In genomic region chr6:34595332-34596090, GRCh38 we compare ENCODE assay signal across 19 cellular contexts. TPM values are rescaled to one million over a fixed set of nuclear protein-coding genes. Genes with fewer than 3 reads are reported as not detected.
DNase-seq lines count a peak whose midpoint lies in the region; ATAC-seq, FAIRE-seq and TF ChIP-seq lines count a peak whose summit lies in the region.
"Had no signal": no experiment of that assay in that cellular context is flagged by ENCODE, and none has a peak within 500 bp of the region (broad histone marks: within the 10 kb centered on the region; RNA-seq: fewer than 3 reads in every experiment).

No MANE protein-coding gene starts in this region.

- TF ChIP-seq POLR2A in endothelial cell of umbilical vein (IDR thresholded peaks at IDR 0.05; ENCODE audit: low read depth, low read length) = no peak

- CTCF ChIA-PET in PC-3 (lab: Charles Lee) = no interaction called here
- CTCF ChIA-PET in endothelial cell of umbilical vein (lab: Charles Lee) = interaction anchor here (0.9 to 3.0 kb wide), 2 partner anchors 14 to 136 kb away, joined by 3 to 18 read pairs; no protein-coding TSS in a partner anchor

- DNase-seq in PC-3 = peak; percentile 76
- no peak for DNase-seq in endothelial cell of umbilical vein (ENCODE audit: low read depth, low spot score)
- DNase-seq in omental fat pad (ENCODE audit: low spot score) = no peak
- no peak for DNase-seq in glomerular visceral epithelial cell (ENCODE audit: extremely low spot score)
- no peak for DNase-seq in GOT3 (lab: John Stamatoyannopoulos, UW)
- DNase-seq: activated CD8-positive, alpha-beta T cell treated with anti-CD3 and anti-CD28 coated beads, Interleukin-2, amount 10 ng/mL, durations not matched to agents 7 days and 5 days; BE2C; islet precursor cell; NCI-H1048; NCI-H2171; ovary; stimulated activated naive CD8-positive, alpha-beta T cell treated with anti-CD3 and anti-CD28 coated beads, Interleukin-15, amount 100 ng/mL, for 72 hours had no signal

- BruUV-seq in PC-3 (replicated peaks; lab: Mats Ljungman, UMichigan) (no TSS peak), endothelial cell of umbilical vein (replicated peaks; lab: Mats Ljungman, UMichigan) (no TSS peak)

- peak; percentile 49 for FAIRE-seq in endothelial cell of umbilical vein (lab: Jason Lieb, UNC)

- H3K4me2 ChIP-seq in PC-3 (ENCODE audit: low read length) (no peak overlapping the region), endothelial cell of umbilical vein (ENCODE audit: insufficient read depth, low read length) (no peak overlapping the region)

- H3K4me1 ChIP-seq in PC-3 (ENCODE audit: insufficient read depth, low read length) = peaks cover 37% of the 10 kb centered on the region
- H3K4me1 ChIP-seq in endothelial cell of umbilical vein (ENCODE audit: control insufficient read depth, extremely low read depth, insufficient read depth, low read length) = no peaks in the 10 kb centered on the region
- H3K4me1 ChIP-seq: BE2C had no signal

- no peaks in the 10 kb centered on the region for H3K27me3 ChIP-seq in PC-3 (ENCODE audit: low read length)
- no peaks in the 10 kb centered on the region for H3K27me3 ChIP-seq in endothelial cell of umbilical vein (ENCODE audit: control insufficient read depth in 2 of 2, insufficient read depth in 2 of 2, low read length in 2 of 2)
- H3K27me3 ChIP-seq: ascending aorta, BE2C, ovary had no signal

- H3K9me2 ChIP-seq in PC-3 (replicated peaks; ENCODE audit: low read length) = no peaks in the 10 kb centered on the region

- ATAC-seq in PC-3 = peak; percentile 28; the same call in 1 of the 2 replicates
- ATAC-seq in omental fat pad (ENCODE audit: low FRiP score) = peak; percentile 92
- ATAC-seq in GM19324 (IDR thresholded peaks at IDR 0.05; ENCODE audit: low FRiP score, unreplicated experiment) = no peak
- no peak for ATAC-seq in HG03457 (IDR thresholded peaks at IDR 0.05; ENCODE audit: unreplicated experiment)
- ATAC-seq: activated CD8-positive, alpha-beta T cell treated with anti-CD3 and anti-CD28 coated beads, Interleukin-2, amount 10 ng/mL, durations not matched to agents 7 days and 5 days; stimulated activated naive CD8-positive, alpha-beta T cell treated with anti-CD3 and anti-CD28 coated beads, Interleukin-15, amount 100 ng/mL, for 72 hours had no signal

- H3K9ac ChIP-seq in PC-3 (ENCODE audit: low read length) (no peak overlapping the region), endothelial cell of umbilical vein (replicated peaks; ENCODE audit: extremely low read depth, insufficient read depth, low read length) (no peak overlapping the region)

- POLR2A ChIA-PET in PC-3 (lab: Charles Lee; ENCODE audit: unreplicated experiment) (no interaction called here), endothelial cell of umbilical vein (lab: Charles Lee) (no interaction called here)

- no peaks in the 10 kb centered on the region for H3K9me3 ChIP-seq in PC-3 (ENCODE audit: low read length)
- H3K9me3 ChIP-seq in endothelial cell of umbilical vein (replicated peaks; ENCODE audit: control insufficient read depth, insufficient read depth, low read length) = no peaks in the 10 kb centered on the region
- H3K9me3 ChIP-seq: ascending aorta, BE2C, ovary had no signal

- H3K4me3 ChIP-seq in PC-3 (ENCODE audit: low read length) (no peak overlapping the region), endothelial cell of umbilical vein (replicated peaks in 1 of 3; ENCODE audit: insufficient read depth in 1 of 3, low read depth in 1 of 3, low read length in 3 of 3) (no peak overlapping the region)
- H3K4me3 ChIP-seq: ascending aorta, ovary had no signal

- H2AFZ ChIP-seq in PC-3 (ENCODE audit: low read length) = no peak overlapping the region
- no peak overlapping the region for H2AFZ ChIP-seq in endothelial cell of umbilical vein (ENCODE audit: low read depth, low read length)

- TF ChIP-seq CTCF in C4-2B (conservative IDR thresholded peaks at IDR 0.05) (no peak), PC-3 (conservative IDR thresholded peaks at IDR 0.05; ENCODE audit: low read depth, low read length) (no peak), endothelial cell of umbilical vein (IDR thresholded peaks at IDR 0.05; ENCODE audit: extremely low read depth in 1 of 2, insufficient read depth in 1 of 2, low read depth in 1 of 2, low read length in 2 of 2) (no peak), omental fat pad (IDR thresholded peaks at IDR 0.05) (no peak)

- H3K27ac ChIP-seq in C4-2B (peak overlapping the region; percentile 94), PC-3 (ENCODE audit: low read length) (no peak overlapping the region), endothelial cell of umbilical vein (ENCODE audit: insufficient read depth, low read depth, low read length) (no peak overlapping the region)
- H3K27ac ChIP-seq: ascending aorta, ovary had no signal

- H3F3A ChIP-seq in PC-3 (ENCODE audit: low read length, unreplicated experiment) = peaks cover 4% of the 10 kb centered on the region

- peaks cover 85% of the 10 kb centered on the region for H3K79me2 ChIP-seq in PC-3 (ENCODE audit: low read length)
- peaks cover 17% of the 10 kb centered on the region for H3K79me2 ChIP-seq in endothelial cell of umbilical vein (ENCODE audit: control insufficient read depth, insufficient read depth, low read length)

- H3K36me3 ChIP-seq in PC-3 (ENCODE audit: low read depth, low read length) (no peaks in the 10 kb centered on the region), endothelial cell of umbilical vein (ENCODE audit: control insufficient read depth in 2 of 2, extremely low read depth in 1 of 2, insufficient read depth in 2 of 2, low read length in 2 of 2) (no peaks in the 10 kb centered on the region)
- H3K36me3 ChIP-seq: BE2C, ovary had no signal

- H4K20me1 ChIP-seq in PC-3 (ENCODE audit: low read length) = no peaks in the 10 kb centered on the region; the same call in 1 of the 2 replicates
- H4K20me1 ChIP-seq in endothelial cell of umbilical vein (replicated peaks; ENCODE audit: control insufficient read depth, extremely low read depth, insufficient read depth, low read length) = no peaks in the 10 kb centered on the region

- dilution Hi-C loops in endothelial cell of umbilical vein (cut with MboI; ENCODE audit: extremely low pct_ligation_motif_present, low sequenced_read_pairs) = no loop called here

- no peaks in the 10 kb centered on the region for H3K9me1 ChIP-seq in endothelial cell of umbilical vein (replicated peaks; ENCODE audit: control insufficient read depth, extremely low read depth, insufficient read depth, low read length)

- intact Hi-C loops in PC-3 (cut with micrococcal nuclease) (no loop called here), endothelial cell of umbilical vein (cut with micrococcal nuclease) (no loop called here)

TF ChIP-seq in endothelial cell of umbilical vein, 7 proteins besides CTCF, POLR2A, EP300 and RAD21:
- no peak for TF ChIP-seq MAX (IDR thresholded peaks at IDR 0.05; ENCODE audit: insufficient read depth, insufficient read length)
- no peak for TF ChIP-seq POLR2AphosphoS5 (IDR thresholded peaks at IDR 0.05; ENCODE audit: insufficient read depth, low read depth, low read length)
- no peak for TF ChIP-seq EZH2 (IDR thresholded peaks at IDR 0.05; ENCODE audit: borderline replicate concordance, low read depth, low read length, severe bottlenecking)
- no peak for TF ChIP-seq JUN (IDR thresholded peaks at IDR 0.05; ENCODE audit: borderline replicate concordance, insufficient read depth, insufficient read length, low read depth)
- no peak for TF ChIP-seq FOS (IDR thresholded peaks at IDR 0.05; ENCODE audit: borderline replicate concordance, insufficient read depth, low read length)
- no peak for TF ChIP-seq MYC (IDR thresholded peaks at IDR 0.05; ENCODE audit: low read depth, low read length)
- no peak for TF ChIP-seq GATA2 (IDR thresholded peaks at IDR 0.05; ENCODE audit: insufficient read depth, insufficient read length, low read depth, low read length)

RNA-seq across cellular contexts. Expression of gene SPDEF, which starts 39.4 kb away (rescaled TPM):
- 190 and 205 TPM in 2 replicates for total RNA-seq in PC-3 (2014; rRNA removed)
- not detected in 2 replicates for total RNA-seq in endothelial cell of umbilical vein
- polyA plus RNA-seq in endothelial cell of umbilical vein = not detected in 2 replicates
- 0.04 and 0.07 TPM in 2 replicates for polyA plus RNA-seq in endothelial cell of umbilical vein (2011; cell fraction: cytosol; rRNA removed)
- polyA plus RNA-seq in endothelial cell of umbilical vein (2011; cell fraction: nucleus; rRNA removed) = 0.08 TPM in 1 of 2 replicates, not detected in the other
- not detected in 2 replicates for polyA plus RNA-seq in endothelial cell of umbilical vein (2012)
- polyA minus RNA-seq in endothelial cell of umbilical vein = not detected in 2 replicates
- not detected for polyA minus RNA-seq in endothelial cell of umbilical vein (2011; cell fraction: cytosol; rRNA and poly(A)+ RNA removed)
- not detected in 2 replicates for polyA minus RNA-seq in endothelial cell of umbilical vein (2011; cell fraction: nucleus; rRNA and poly(A)+ RNA removed)
- under 1 TPM in 1 of 4 donors, not detected in 3; 0.19 TPM for total RNA-seq in omental fat pad
- total RNA-seq: ascending aorta, dermis microvascular lymphatic vessel endothelial cell, glomerular endothelial cell, SK-MEL-5 had no signal

Comparison
In these comparisons a context has a peak if more than half of its experiments do, and no peak if none do; other contexts are left out.
1. ATAC-seq: peak in PC-3 (single experiment) and omental fat pad (single experiment); none in GM19324 (single experiment) and HG03457 (single experiment).
2. RNA of gene SPDEF, which starts 39.4 kb away (total RNA-seq): 190 to 205 TPM in PC-3; 0.19 TPM in omental fat pad and not detected in endothelial cell of umbilical vein; every median in the first group is over 100 times any median in the second.